8 cellular contexts compared by ENCODE assay signal in the genomic region with DNA sequence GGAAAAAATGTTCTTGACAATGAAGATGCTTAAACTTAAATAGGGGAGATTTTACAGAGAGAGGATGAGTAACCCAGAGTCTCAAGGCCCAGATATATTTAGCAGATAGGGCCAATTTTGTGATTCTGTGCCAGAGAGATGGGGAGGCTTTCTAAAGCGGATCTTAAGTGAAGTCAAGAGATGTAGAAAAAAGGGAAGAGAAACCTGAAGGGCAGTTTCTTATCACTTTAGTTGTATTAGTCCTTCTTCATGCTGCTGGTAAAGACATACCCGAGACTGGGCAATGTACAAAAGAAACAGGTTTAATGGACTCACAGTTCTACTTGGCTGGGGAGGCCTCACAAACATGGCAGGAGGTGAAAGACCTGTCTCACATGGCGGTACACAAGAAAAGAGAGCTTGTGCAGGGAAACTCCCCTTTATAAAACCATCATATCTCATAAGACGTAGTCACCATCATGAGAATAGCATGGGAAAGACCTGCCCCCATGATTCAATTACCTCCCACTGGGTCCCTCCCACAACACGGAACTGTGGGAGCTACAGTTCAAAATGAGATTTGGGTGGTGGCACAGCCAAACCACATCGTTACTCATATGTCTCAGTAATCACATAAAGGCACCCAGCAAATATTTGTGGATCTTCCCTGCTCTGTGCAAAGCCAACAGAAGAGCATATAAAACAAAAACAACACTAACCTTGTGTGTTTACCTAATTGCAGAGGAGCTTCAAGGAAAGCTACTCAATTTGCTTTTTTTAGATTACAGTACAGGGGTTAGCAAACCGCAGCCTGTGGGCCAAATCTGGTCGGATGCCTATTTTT.
DNase-seq lines count a peak whose midpoint lies in the region; ATAC-seq and TF ChIP-seq lines count a peak whose summit lies in the region.

No MANE protein-coding gene starts in this region.

- DNase-seq in MG63 = peak; percentile 33
- DNase-seq in medulla oblongata (ENCODE audit: extremely low spot score) = peak; percentile 70
- DNase-seq in KBM-7 = no peak
- DNase-seq in retina = no peak
- no peak for DNase-seq in endothelial cell (ENCODE audit: low spot score)
- DNase-seq in CD8-positive, alpha-beta memory T cell = no peak

- no peak overlapping the region for H3K27ac Mint-ChIP-seq in endothelial cell (ENCODE audit: unreplicated experiment)
- peak overlapping the region in 1 of 8 donors; percentile 64 for H3K27ac Mint-ChIP-seq in CD8-positive, alpha-beta memory T cell

- peaks cover 4% of the 10 kb centered on the region for H3K4me1 Mint-ChIP-seq in endothelial cell (ENCODE audit: unreplicated experiment)
- peaks cover 4 to 12% (median 5%) of the 10 kb centered on the region in 3 donors for H3K4me1 Mint-ChIP-seq in CD8-positive, alpha-beta memory T cell

- H3K36me3 Mint-ChIP-seq in endothelial cell (ENCODE audit: low read depth, unreplicated experiment) = no peaks in the 10 kb centered on the region
- peaks cover 0 to 1% (median 0%) of the 10 kb centered on the region in 3 donors for H3K36me3 Mint-ChIP-seq in CD8-positive, alpha-beta memory T cell

- CTCF ChIA-PET in CD8-positive, alpha-beta memory T cell (lab: Charles Lee) = no interaction called here

- no peaks in the 10 kb centered on the region for H3K9me3 ChIP-seq in MG63
- H3K9me3 ChIP-seq in CD8-positive, alpha-beta memory T cell (ENCODE audit: low read length) = no peaks in the 10 kb centered on the region

- H3K4me3 Mint-ChIP-seq in endothelial cell (ENCODE audit: unreplicated experiment) = no peak overlapping the region
- no peak overlapping the region for H3K4me3 Mint-ChIP-seq in CD8-positive, alpha-beta memory T cell

- no peak overlapping the region for H3K27ac ChIP-seq in CD8-positive, alpha-beta memory T cell (ENCODE audit: low read depth, low read length)

- no peak for TF ChIP-seq CTCF in endothelial cell (IDR thresholded peaks at IDR 0.05; ENCODE audit: unreplicated experiment)

- H3K9me3 Mint-ChIP-seq in endothelial cell (ENCODE audit: unreplicated experiment) = no peaks in the 10 kb centered on the region
- H3K9me3 Mint-ChIP-seq in CD8-positive, alpha-beta memory T cell = no peaks in the 10 kb centered on the region

- H3K27me3 ChIP-seq in MG63 = no peaks in the 10 kb centered on the region
- no peaks in the 10 kb centered on the region for H3K27me3 ChIP-seq in CD8-positive, alpha-beta memory T cell (ENCODE audit: insufficient read depth, low read length, poor library complexity, severe bottlenecking)

- no peaks in the 10 kb centered on the region for H3K4me1 ChIP-seq in CD8-positive, alpha-beta memory T cell (ENCODE audit: insufficient read depth, low read length)

- ATAC-seq in GM18502 (IDR thresholded peaks at IDR 0.05; ENCODE audit: poor library complexity, unreplicated experiment) = peak; percentile 77
- peak; percentile 82 for ATAC-seq in GM21576 (IDR thresholded peaks at IDR 0.05; ENCODE audit: unreplicated experiment)

- POLR2A ChIA-PET in CD8-positive, alpha-beta memory T cell (lab: Charles Lee) = no interaction called here

- in situ Hi-C loops in KBM-7 (cut with MboI; ENCODE audit: low pct_unique_long_range_greater_than_20kb, low sequenced_read_pairs) = no loop called here

- H3K27me3 Mint-ChIP-seq in endothelial cell (ENCODE audit: unreplicated experiment) = no peaks in the 10 kb centered on the region
- H3K27me3 Mint-ChIP-seq in CD8-positive, alpha-beta memory T cell = peaks cover 0 to 4% of the 10 kb centered on the region in 2 donors

- H3K4me3 ChIP-seq in MG63 = no peak overlapping the region
- H3K4me3 ChIP-seq in CD8-positive, alpha-beta memory T cell (ENCODE audit: low read length) = no peak overlapping the region

- no peaks in the 10 kb centered on the region for H3K36me3 ChIP-seq in MG63
- H3K36me3 ChIP-seq in CD8-positive, alpha-beta memory T cell (ENCODE audit: insufficient read depth, low read length) = no peaks in the 10 kb centered on the region

Comparison
In these comparisons a context has a peak if more than half of its experiments do, and no peak if none do; other contexts are left out.
1. DNase-seq: peak in MG63 (single experiment) and medulla oblongata (single experiment); none in KBM-7 (single experiment), retina (single experiment), endothelial cell (single experiment) and CD8-positive, alpha-beta memory T cell (0 of 5).